ENCODE assay signal across 7 cellular contexts in the genomic region with DNA sequence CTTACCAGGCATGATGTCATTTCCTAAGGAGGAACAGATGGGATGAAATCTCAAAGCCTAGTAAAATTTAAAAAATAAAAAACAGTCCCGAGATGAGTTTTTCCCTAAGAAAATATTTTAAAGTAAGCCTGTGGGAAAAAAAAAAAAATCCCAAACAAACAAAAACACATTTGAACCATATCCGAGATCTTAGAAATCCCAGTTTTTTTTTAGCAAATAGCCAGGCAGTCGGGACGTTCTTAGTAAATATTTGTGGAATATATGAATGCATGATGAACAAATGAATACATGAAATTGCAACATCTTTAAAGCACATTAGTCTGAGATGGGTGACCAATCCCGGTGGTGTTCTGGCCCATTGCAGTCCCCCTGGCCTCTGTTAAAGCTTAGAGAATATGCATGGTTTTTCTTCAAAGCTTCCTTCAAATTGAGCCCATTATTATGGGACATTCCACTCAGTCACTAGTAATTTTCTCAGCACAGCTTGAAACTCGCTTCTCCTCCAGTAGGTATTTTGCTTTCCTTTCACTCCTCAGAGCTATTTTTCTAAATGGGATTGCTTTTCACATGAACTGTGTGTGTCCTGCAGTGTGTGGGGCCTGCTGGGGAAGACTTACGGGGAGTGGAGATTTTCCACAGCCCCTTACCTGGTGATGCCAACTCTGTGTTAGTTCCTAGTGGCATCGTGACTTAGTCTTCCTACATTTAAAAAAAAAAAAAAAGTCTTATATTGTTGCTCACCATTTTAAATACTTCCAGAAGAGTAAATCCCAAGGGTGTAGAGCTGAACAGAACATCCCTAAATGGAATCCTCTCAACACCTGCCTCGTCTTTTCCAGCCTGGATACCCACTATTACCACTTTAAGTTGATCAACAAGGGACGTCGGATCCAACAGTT.
DNase-seq lines count a peak whose midpoint lies in the region; ATAC-seq and TF ChIP-seq lines count a peak whose summit lies in the region.
"Not testable (repeated sequence)": the region's sequence is repeated elsewhere in the genome, so short reads cannot be mapped to it uniquely, and the experiment has no call there.

No MANE protein-coding gene starts in this region.

- not testable (repeated sequence) for H3K27me3 ChIP-seq in BJ (ENCODE audit: control insufficient read depth, insufficient read depth, low read length); GM23338 (ENCODE audit: insufficient read depth); neural cell (ENCODE audit: insufficient read depth, low read depth, low read length)

- CTCF ChIA-PET in BJ (lab: Yijun Ruan, JAX): not testable (repeated sequence)

- H3K9me3 Mint-ChIP-seq in GM23338: not testable (repeated sequence)

- TF ChIP-seq CTCF in BJ (IDR thresholded peaks at IDR 0.05; ENCODE audit: insufficient read depth, low read depth, low read length); GM23338 (conservative IDR thresholded peaks at IDR 0.05; ENCODE audit: low read depth in 2 of 2); fibroblast of mammary gland (conservative IDR thresholded peaks at IDR 0.05; ENCODE audit: control insufficient read depth, insufficient read depth, low read depth, low read length); neural cell (IDR thresholded peaks at IDR 0.05; ENCODE audit: poor library complexity, severe bottlenecking): not testable (repeated sequence)

- not testable (repeated sequence) for H3K36me3 ChIP-seq in BJ (ENCODE audit: control insufficient read depth, insufficient read depth, low read length); GM23338 (ENCODE audit: insufficient read depth); neural cell (ENCODE audit: insufficient read depth, low read length)

- H3K36me3 Mint-ChIP-seq in GM23338 (ENCODE audit: low read depth): not testable (repeated sequence)

- not testable (repeated sequence) for TF ChIP-seq EP300 in neural cell (conservative IDR thresholded peaks at IDR 0.05; ENCODE audit: poor library complexity, severe bottlenecking)

- H3K9me3 ChIP-seq in neural cell (ENCODE audit: low read length): not testable (repeated sequence)

- H4K20me1 ChIP-seq in GM23338 (replicated peaks; ENCODE audit: insufficient read depth); neural cell (ENCODE audit: insufficient read depth): not testable (repeated sequence)

- H3K4me3 ChIP-seq in BJ (ENCODE audit: low read depth, low read length); GM23338; fibroblast of mammary gland (ENCODE audit: control insufficient read depth, low read depth, low read length); neural cell (ENCODE audit: low read length): not testable (repeated sequence)

- not testable (repeated sequence) for H3K4me1 Mint-ChIP-seq in GM23338

- peak overlapping the region; percentile 87; the same call in 1 of the 2 replicates for H3K27ac ChIP-seq in GM23338 (ENCODE audit: low read depth)
- H3K27ac ChIP-seq in neural cell (ENCODE audit: low read length): not testable (repeated sequence)

- peak; percentile 94 for ATAC-seq in GM23338

- not testable (repeated sequence) for TF ChIP-seq RAD21 in neural cell (conservative IDR thresholded peaks at IDR 0.05)

- H2AFZ ChIP-seq in GM23338; neural cell (ENCODE audit: low read depth, low read length): not testable (repeated sequence)

- H3K27ac Mint-ChIP-seq in GM23338: peak overlapping the region; percentile 88

- H3K9me2 ChIP-seq in GM23338 (ENCODE audit: insufficient read depth); neural cell (ENCODE audit: insufficient read depth, low read length): not testable (repeated sequence)

- H3K4me1 ChIP-seq in GM23338 (ENCODE audit: insufficient read depth): not testable (repeated sequence)

- H3K4me3 Mint-ChIP-seq in GM23338: not testable (repeated sequence)

- H3K79me2 ChIP-seq in GM23338 (replicated peaks; ENCODE audit: insufficient read depth); neural cell (replicated peaks; ENCODE audit: insufficient read depth, low read length): not testable (repeated sequence)

- DNase-seq in BJ (ENCODE audit: low read depth) (peak; percentile 38), GM23338 (ENCODE audit: low spot score) (peak; percentile 82), NCI-H2227 treated with DMSO at 0.1 percent for 48 hours (lab: John Stamatoyannopoulos, UW) (peak; percentile 30), dedifferentiated amniotic fluid mesenchymal stem cell (ENCODE audit: extremely low spot score) (peak; percentile 18), fibroblast of mammary gland (ENCODE audit: low read depth) (peak; percentile 2), iPS DF 19.7 (ENCODE audit: low read depth, low spot score) (peak; percentile 67)

- POLR2A ChIA-PET in BJ (lab: Charles Lee): not testable (repeated sequence)

- not testable (repeated sequence) for H3K27me3 Mint-ChIP-seq in GM23338 (ENCODE audit: insufficient read depth, low read depth, poor library complexity)

- not testable (repeated sequence) for H3K9ac ChIP-seq in neural cell (ENCODE audit: low read length)

- not testable (repeated sequence) for H3F3A ChIP-seq in GM23338 (replicated peaks; ENCODE audit: low read depth); neural cell (ENCODE audit: insufficient read depth, low read length, poor library complexity, severe bottlenecking)

- H3K4me2 ChIP-seq in GM23338: peak overlapping the region; percentile 62
- H3K4me2 ChIP-seq in neural cell (ENCODE audit: low read length): not testable (repeated sequence)

TF ChIP-seq in GM23338, 12 proteins besides CTCF, POLR2A, EP300 and RAD21:
- peak; percentile 36; the same call in 1 of the 2 replicates for TF ChIP-seq NANOG (IDR thresholded peaks at IDR 0.05; ENCODE audit: borderline replicate concordance)

TF ChIP-seq in neural cell, 6 proteins besides CTCF, POLR2A, EP300 and RAD21:
- TF ChIP-seq POLR2AphosphoS5 (IDR thresholded peaks at IDR 0.05): peak; percentile 48

Comparison
In these comparisons a context has a peak if more than half of its experiments do, and no peak if none do; other contexts are left out.
1. DNase-seq: peak in every context shown above with its lines; median percentile 82 in GM23338; 67 in iPS DF 19.7; 38 in BJ; 30 in NCI-H2227 treated with DMSO at 0.1 percent for 48 hours; 18 in dedifferentiated amniotic fluid mesenchymal stem cell; 2 in fibroblast of mammary gland.